In genomic region chr6:87714093-87714809, GRCh38 we compare ENCODE assay signal across 8 cellular contexts. TPM values are rescaled to one million over a fixed set of nuclear protein-coding genes. Genes with fewer than 3 reads are reported as not detected.
A peak's percentile ranks its signal among the peaks of the same experiment; 100 is the strongest.
DNase-seq lines count a peak whose midpoint lies in the region; ATAC-seq and TF ChIP-seq lines count a peak whose summit lies in the region.

No MANE protein-coding gene starts in this region.

- H3K27ac Mint-ChIP-seq in activated CD4-positive, alpha-beta memory T cell treated with anti-CD3 and anti-CD28 coated beads for 36 hours = peak overlapping the region; percentile 23
- peak overlapping the region in 1 of 2 donors; percentile 33 for H3K27ac Mint-ChIP-seq in natural killer cell

- H3K9me3 Mint-ChIP-seq in activated CD4-positive, alpha-beta memory T cell treated with anti-CD3 and anti-CD28 coated beads for 36 hours = no peaks in the 10 kb centered on the region
- H3K9me3 Mint-ChIP-seq in natural killer cell = no peaks in the 10 kb centered on the region

- CTCF ChIA-PET in activated CD4-positive, alpha-beta memory T cell treated with anti-CD3 and anti-CD28 coated beads for 36 hours (lab: Charles Lee) = no interaction called here

- peak; percentile 66 for ATAC-seq in GM18858 (IDR thresholded peaks at IDR 0.05; ENCODE audit: unreplicated experiment)
- peak; percentile 68 for ATAC-seq in HG03064 (IDR thresholded peaks at IDR 0.05; ENCODE audit: low read depth, unreplicated experiment)
- ATAC-seq in natural killer cell = peak in 2 of 3 donors; percentile 31 to 41

- H3K27me3 Mint-ChIP-seq in activated CD4-positive, alpha-beta memory T cell treated with anti-CD3 and anti-CD28 coated beads for 36 hours = no peaks in the 10 kb centered on the region
- no peaks in the 10 kb centered on the region for H3K27me3 Mint-ChIP-seq in natural killer cell (ENCODE audit: low read depth in 2 of 2)

- POLR2A ChIA-PET in activated CD4-positive, alpha-beta memory T cell treated with anti-CD3 and anti-CD28 coated beads for 36 hours (lab: Charles Lee) = interaction anchor here (0.7 to 1.3 kb wide), 5 partner anchors 9 to 125 kb away, joined by 3 to 7 read pairs (median 4); partner anchors contain the start of genes AKIRIN2 and RARS2

- TF ChIP-seq POLR2A in uterus (IDR thresholded peaks at IDR 0.05) = no peak

- TF ChIP-seq CTCF in natural killer cell (IDR thresholded peaks at IDR 0.05) (no peak), uterus (IDR thresholded peaks at IDR 0.05) (no peak)

- no peaks in the 10 kb centered on the region for H3K9me3 ChIP-seq in uterus

- H3K4me1 Mint-ChIP-seq in activated CD4-positive, alpha-beta memory T cell treated with anti-CD3 and anti-CD28 coated beads for 36 hours (ENCODE audit: low read depth) = peaks cover 9% of the 10 kb centered on the region
- peaks cover 17 to 18% of the 10 kb centered on the region in 2 donors for H3K4me1 Mint-ChIP-seq in natural killer cell

- no peak overlapping the region for H3K27ac ChIP-seq in uterus
- no peak overlapping the region for H3K27ac ChIP-seq in substantia nigra (ENCODE audit: low read depth, low read length, poor library complexity, severe bottlenecking)

- no peaks in the 10 kb centered on the region for H3K27me3 ChIP-seq in uterus

- H3K4me1 ChIP-seq in uterus = no peaks in the 10 kb centered on the region

- no peak overlapping the region for H3K4me3 ChIP-seq in uterus

- no peak for DNase-seq in activated CD4-positive, alpha-beta memory T cell treated with anti-CD3 and anti-CD28 coated beads for 36 hours
- DNase-seq in natural killer cell (no peak), NCI-H510A treated with DMSO at 0.1 percent for 48 hours (lab: John Stamatoyannopoulos, UW) (no peak), uterus (no peak), substantia nigra (lab: John Stamatoyannopoulos, UW) (no peak), cortex of kidney (lab: John Stamatoyannopoulos, UW) (no peak)

- no peaks in the 10 kb centered on the region for H3K36me3 ChIP-seq in uterus

- no peak overlapping the region for H3K4me3 Mint-ChIP-seq in activated CD4-positive, alpha-beta memory T cell treated with anti-CD3 and anti-CD28 coated beads for 36 hours
- no peak overlapping the region for H3K4me3 Mint-ChIP-seq in natural killer cell

- intact Hi-C loops in activated CD4-positive, alpha-beta memory T cell treated with anti-CD3 and anti-CD28 coated beads for 36 hours (cut with micrococcal nuclease) = loop anchor here (1.0 kb wide), 4 partner anchors 9 to 28 kb away; no protein-coding TSS in a partner anchor
- intact Hi-C loops in natural killer cell (cut with micrococcal nuclease) = no loop called here
- intact Hi-C loops in uterus (cut with DNase I; ENCODE audit: low total_unique reads) = no loop called here

- no peaks in the 10 kb centered on the region for H3K36me3 Mint-ChIP-seq in activated CD4-positive, alpha-beta memory T cell treated with anti-CD3 and anti-CD28 coated beads for 36 hours
- H3K36me3 Mint-ChIP-seq in natural killer cell = no peaks in the 10 kb centered on the region

RNA-seq across cellular contexts. Expression of gene AKIRIN2, which starts 12.2 kb away (rescaled TPM):
- 10 to 100 TPM; 45.7 to 46.0 TPM for total RNA-seq in activated CD4-positive, alpha-beta memory T cell treated with anti-CD3 and anti-CD28 coated beads for 36 hours
- total RNA-seq in natural killer cell (100 to 1,000 TPM; 102 to 156 (median 108) TPM), uterus (10 to 100 TPM in 3 of 4 donors, 1 to 10 TPM in 1; 6.9 to 41.5 (median 24.8) TPM)
